Comparison of ENCODE assay signal across 8 cellular contexts in the genomic region with DNA sequence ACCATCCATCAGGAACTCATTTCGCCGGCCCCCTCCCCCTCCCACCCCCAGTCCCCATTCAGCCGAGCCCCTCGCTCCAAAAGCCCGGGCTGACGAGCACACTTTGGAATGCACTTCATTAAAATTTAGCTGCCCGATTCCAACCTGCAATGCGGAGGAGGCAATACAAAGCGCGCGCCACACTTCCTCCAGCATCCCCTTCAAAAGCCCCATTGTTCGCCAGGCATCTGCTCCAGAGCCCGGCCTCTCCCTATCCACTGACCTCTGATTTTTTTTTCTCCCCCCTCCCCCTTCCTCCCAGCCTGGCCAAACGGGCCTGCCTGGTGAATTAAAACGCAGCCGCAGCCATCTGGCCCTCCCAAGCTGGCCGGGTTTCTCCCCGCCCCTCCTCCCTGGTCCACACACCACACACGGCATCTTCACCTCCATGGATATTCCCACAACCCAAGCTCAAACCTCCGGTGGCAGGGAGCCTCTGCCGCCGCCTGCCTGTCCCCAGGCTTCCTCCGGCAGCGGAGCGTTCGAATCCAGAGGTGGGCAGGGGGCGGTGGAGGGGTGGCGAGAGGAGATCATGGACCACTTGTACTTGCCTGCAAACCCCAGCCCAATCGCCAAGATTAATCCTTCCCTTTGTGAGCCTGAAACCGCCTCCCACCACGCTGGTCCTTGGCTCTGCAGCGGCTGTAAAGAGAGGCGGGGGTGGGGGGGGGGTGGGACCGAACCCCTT.
DNase-seq lines count a peak whose midpoint lies in the region; ATAC-seq and TF ChIP-seq lines count a peak whose summit lies in the region.

No MANE protein-coding gene starts in this region.

- no peaks in the 10 kb centered on the region for H3K9me3 ChIP-seq in testis

- H3K27me3 ChIP-seq in testis, result no peaks in the 10 kb centered on the region

- 2 to 3% methylated on average over 24 to 34 of the region's 34 CpGs for WGBS in testis, 2 donors

- TF ChIP-seq CTCF in testis (IDR thresholded peaks at IDR 0.05), result no peak

- peak overlapping the region in 1 of 2 donors; percentile 29 for H3K4me3 ChIP-seq in testis

- no peak for ATAC-seq in GM21528 (IDR thresholded peaks at IDR 0.05; ENCODE audit: low FRiP score, unreplicated experiment)

- H3K27ac ChIP-seq in testis, result no peak overlapping the region

- H3K4me1 ChIP-seq in testis, result peaks cover 8% of the 10 kb centered on the region

- DNase-seq in M059J (ENCODE audit: low read depth), result peak; percentile 22
- peak; percentile 3 to 52 for DNase-seq in cerebellar nuclear complex (lab: John Stamatoyannopoulos, UW)
- peak; percentile 58 for DNase-seq in kidney tubule cell (ENCODE audit: low spot score)
- DNase-seq in testis, result peak; percentile 20
- no peak for DNase-seq in HK-2 (ENCODE audit: unreplicated experiment)
- no peak for DNase-seq in Kasumi-1 (lab: John Stamatoyannopoulos, UW)
- no peak for DNase-seq in NCI-H1694 (lab: John Stamatoyannopoulos, UW)

- no peaks in the 10 kb centered on the region for H3K36me3 ChIP-seq in testis (ENCODE audit: low read depth, missing control alignments)

- no peak for TF ChIP-seq POLR2A in testis (IDR thresholded peaks at IDR 0.05)

- intact Hi-C loops in testis (cut with DNase I; ENCODE audit: low total_unique reads), result no loop called here

Comparison
In these comparisons a context has a peak if more than half of its experiments do, and no peak if none do; other contexts are left out.
1. DNase-seq: peak in M059J (single experiment), cerebellar nuclear complex (2 of 2), kidney tubule cell (single experiment) and testis (single experiment); none in HK-2 (single experiment), Kasumi-1 (0 of 2) and NCI-H1694 (single experiment).